ENCODE assay signal across 20 cellular contexts in genomic region chr4:88090898-88091297, GRCh38.
DNase-seq lines count a peak whose midpoint lies in the region; ATAC-seq and TF ChIP-seq lines count a peak whose summit lies in the region.
"Had no signal": no experiment of that assay in that cellular context is flagged by ENCODE, and none has a peak within 500 bp of the region (broad histone marks: within the 10 kb centered on the region; RNA-seq: fewer than 3 reads in every experiment).

No MANE protein-coding gene starts in this region.

- H4K20me1 ChIP-seq in BLaER1 treated with 17β-estradiol and CSF1 and Interleukin-3, amounts not matched to agents 10 nM and 100 nM, result no peaks in the 10 kb centered on the region
- H4K20me1 ChIP-seq in MM.1S (ENCODE audit: insufficient read depth, low read length), result no peaks in the 10 kb centered on the region

- H3K9ac ChIP-seq in BLaER1 treated with 17β-estradiol and CSF1 and Interleukin-3, amounts not matched to agents 10 nM and 100 nM, result peak overlapping the region in 1 of 11 experiments; percentile 21; a peak in 1 of 22 replicates
- no peak overlapping the region for H3K9ac ChIP-seq in MM.1S (ENCODE audit: low read length)
- no peak overlapping the region for H3K9ac ChIP-seq in skeletal muscle tissue (ENCODE audit: low read depth in 1 of 3, low read length in 3 of 3)
- H3K9ac ChIP-seq: KMS-11 had no signal

- no peak overlapping the region for H3K4me3 Mint-ChIP-seq in type B pancreatic cell
- H3K4me3 Mint-ChIP-seq: B cell, IgD-negative memory B cell had no signal

- peaks cover 11 to 42% (median 15%) of the 10 kb centered on the region in 10 experiments for H3K4me1 ChIP-seq in BLaER1 treated with 17β-estradiol and CSF1 and Interleukin-3, amounts not matched to agents 10 nM and 100 nM
- H3K4me1 ChIP-seq in MM.1S (ENCODE audit: low read length) (peaks cover 19% of the 10 kb centered on the region), skeletal muscle tissue (ENCODE audit: control insufficient read depth in 3 of 3, insufficient read depth in 3 of 3, low read length in 3 of 3) (peaks cover 0 to 3% (median 3%) of the 10 kb centered on the region in 3 donors), body of pancreas (no peaks in the 10 kb centered on the region)

- H3K9me3 ChIP-seq in BLaER1 treated with 17β-estradiol and CSF1 and Interleukin-3, amounts not matched to agents 10 nM and 100 nM (replicated peaks in 1 of 11), result peaks cover 0 to 25% (median 0%) of the 10 kb centered on the region in 11 experiments; a peak in 8 of 22 replicates
- H3K9me3 ChIP-seq in MM.1S (replicated peaks; ENCODE audit: insufficient read depth, low read length) (no peaks in the 10 kb centered on the region), skeletal muscle tissue (ENCODE audit: control insufficient read depth in 3 of 3, low read length in 3 of 3) (no peaks in the 10 kb centered on the region), body of pancreas (no peaks in the 10 kb centered on the region)

- DNase-seq in MM.1S (peak; percentile 48), globus pallidus (ENCODE audit: low spot score) (peak; percentile 23), type B pancreatic cell (ENCODE audit: extremely low spot score, unreplicated experiment) (no peak), body of pancreas (no peak)
- DNase-seq: HCEC 1CT, MV-4-11, NCI-H1105, NCI-H146, NCI-H2029, NCI-H510A, NCI-H69, SHP77 treated with DMSO at 0.1 percent for 48 hours had no signal

- no peak for TF ChIP-seq POLR2A in body of pancreas (IDR thresholded peaks at IDR 0.05)

- H3K27me3 ChIP-seq in BLaER1 treated with 17β-estradiol and CSF1 and Interleukin-3, amounts not matched to agents 10 nM and 100 nM, result no peaks in the 10 kb centered on the region
- no peaks in the 10 kb centered on the region for H3K27me3 ChIP-seq in MM.1S (replicated peaks; ENCODE audit: insufficient read depth, low read length)
- no peaks in the 10 kb centered on the region for H3K27me3 ChIP-seq in skeletal muscle tissue (ENCODE audit: control insufficient read depth in 3 of 3, insufficient read depth in 3 of 3, low read length in 3 of 3)
- H3K27me3 ChIP-seq in body of pancreas, result no peaks in the 10 kb centered on the region

- intact Hi-C loops in body of pancreas (cut with DNase I), result no loop called here

- TF ChIP-seq CTCF in MM.1S (IDR thresholded peaks at IDR 0.05; ENCODE audit: low read length), result no peak
- no peak for TF ChIP-seq CTCF in type B pancreatic cell (conservative IDR thresholded peaks at IDR 0.05)
- TF ChIP-seq CTCF in body of pancreas (IDR thresholded peaks at IDR 0.05), result no peak

- no peaks in the 10 kb centered on the region for H3K9me3 Mint-ChIP-seq in type B pancreatic cell
- H3K9me3 Mint-ChIP-seq: IgD-negative memory B cell had no signal

- H3K27ac ChIP-seq in BLaER1 treated with 17β-estradiol and CSF1 and Interleukin-3, amounts not matched to agents 10 nM and 100 nM, result peak overlapping the region in 2 of 11 experiments; percentile 7 to 40; a peak in 4 of 22 replicates
- peak overlapping the region; percentile 16; the same call in 1 of the 2 replicates for H3K27ac ChIP-seq in MM.1S (ENCODE audit: low read length)
- H3K27ac ChIP-seq in skeletal muscle tissue (ENCODE audit: low read depth, low read length), result peak overlapping the region; percentile 14
- H3K27ac ChIP-seq in body of pancreas, result no peak overlapping the region
- H3K27ac ChIP-seq: KMS-11, SK-N-MC had no signal

- H3K4me1 Mint-ChIP-seq in type B pancreatic cell (ENCODE audit: unreplicated experiment), result no peaks in the 10 kb centered on the region
- H3K4me1 Mint-ChIP-seq: B cell, IgD-negative memory B cell had no signal

- no peaks in the 10 kb centered on the region for H3K36me3 Mint-ChIP-seq in type B pancreatic cell
- H3K36me3 Mint-ChIP-seq: IgD-negative memory B cell had no signal

- no peaks in the 10 kb centered on the region for H3K79me2 ChIP-seq in MM.1S (ENCODE audit: low read length)

- H3K27ac Mint-ChIP-seq in type B pancreatic cell, result no peak overlapping the region
- H3K27ac Mint-ChIP-seq: B cell had no signal

- no peaks in the 10 kb centered on the region for H3F3A ChIP-seq in MM.1S (ENCODE audit: insufficient read depth, low read length)

- H3K9me2 ChIP-seq in MM.1S (replicated peaks; ENCODE audit: insufficient read depth, low read length), result no peaks in the 10 kb centered on the region

- no peak for ATAC-seq in body of pancreas
- ATAC-seq in activated CD4-positive, CD25-positive, alpha-beta regulatory T cell treated with anti-CD3 and anti-CD28 coated beads, Interleukin-2, amount 50 U/mL, for 24 hours, result no peak
- ATAC-seq: Panc1 had no signal

- 0 out of 2 replicates have a peak overlapping the region, but pooled peaks have one; percentile 18 for H2AFZ ChIP-seq in MM.1S (ENCODE audit: low read length)

- no peaks in the 10 kb centered on the region for H3K36me3 ChIP-seq in BLaER1 treated with 17β-estradiol and CSF1 and Interleukin-3, amounts not matched to agents 10 nM and 100 nM
- H3K36me3 ChIP-seq in MM.1S (replicated peaks; ENCODE audit: insufficient read depth, low read length), result no peaks in the 10 kb centered on the region
- no peaks in the 10 kb centered on the region for H3K36me3 ChIP-seq in skeletal muscle tissue (ENCODE audit: control insufficient read depth in 3 of 3, insufficient read depth in 3 of 3, low read length in 3 of 3)
- H3K36me3 ChIP-seq in body of pancreas (replicated peaks in 1 of 2; ENCODE audit: insufficient read depth in 1 of 2, low read depth in 2 of 2), result no peaks in the 10 kb centered on the region

- H3K4me3 ChIP-seq in BLaER1 treated with 17β-estradiol and CSF1 and Interleukin-3, amounts not matched to agents 10 nM and 100 nM, result no peak overlapping the region
- H3K4me3 ChIP-seq in MM.1S (ENCODE audit: low read length) (no peak overlapping the region), skeletal muscle tissue (ENCODE audit: low read length in 3 of 3) (no peak overlapping the region), body of pancreas (no peak overlapping the region)
- H3K4me3 ChIP-seq: SK-N-MC had no signal

- no peaks in the 10 kb centered on the region for H3K27me3 Mint-ChIP-seq in type B pancreatic cell

- peak overlapping the region; percentile 20 to 75 (median 53); a peak in 18 of 22 replicates for H3K4me2 ChIP-seq in BLaER1 treated with 17β-estradiol and CSF1 and Interleukin-3, amounts not matched to agents 10 nM and 100 nM
- H3K4me2 ChIP-seq in MM.1S (ENCODE audit: low read depth, low read length), result peak overlapping the region; percentile 33
- H3K4me2 ChIP-seq: KMS-11 had no signal

Comparison
In these comparisons a context has a peak if more than half of its experiments do, and no peak if none do; other contexts are left out.
1. H3K27ac ChIP-seq: peak in MM.1S (single experiment) and skeletal muscle tissue (single experiment); none in body of pancreas (0 of 4).
2. DNase-seq: peak in MM.1S (single experiment) and globus pallidus (single experiment); none in type B pancreatic cell (single experiment) and body of pancreas (0 of 4).